Comparison of ENCODE assay signal across 9 cellular contexts in genomic region chr16:68445458-68445857, GRCh38. TPM values are rescaled to one million over a fixed set of nuclear protein-coding genes. Genes with fewer than 3 reads are reported as not detected.
DNase-seq lines count a peak whose midpoint lies in the region; ATAC-seq, FAIRE-seq and TF ChIP-seq lines count a peak whose summit lies in the region.
"Had no signal": no experiment of that assay in that cellular context is flagged by ENCODE, and none has a peak within 500 bp of the region (broad histone marks: within the 10 kb centered on the region; RNA-seq: fewer than 3 reads in every experiment).

No MANE protein-coding gene starts in this region.

- TF ChIP-seq EP300 in stomach (IDR thresholded peaks at IDR 0.05): no peak

- TF ChIP-seq CTCF in GM12865 (IDR thresholded peaks at IDR 0.05; ENCODE audit: insufficient read depth, low read depth, low read length, missing control alignments) (peak; percentile 79), glutamatergic neuron (IDR thresholded peaks at IDR 0.05; ENCODE audit: partially characterized antibody, unreplicated experiment) (peak; percentile 83), stomach (IDR thresholded peaks at IDR 0.05) (peak in 4 of 7 experiments; percentile 36 to 65 (median 46))

- intact Hi-C loops in stomach (cut with DNase I; ENCODE audit: low total_unique reads): loop anchor here (10.0 kb wide), 1 partner anchor 59 kb away; no protein-coding TSS in a partner anchor

- no peak for TF ChIP-seq POLR2A in stomach (IDR thresholded peaks at IDR 0.05)

- H3K27me3 ChIP-seq in stomach: peaks cover 0 to 32% (median 4%) of the 10 kb centered on the region in 3 donors

- no peak for FAIRE-seq in urothelium cell line (lab: Jason Lieb, UNC)

- H3K27ac Mint-ChIP-seq in glutamatergic neuron (ENCODE audit: unreplicated experiment): no peak overlapping the region

- H3K4me1 ChIP-seq in stomach: peaks cover 18 to 28% (median 26%) of the 10 kb centered on the region in 4 donors

- no peaks in the 10 kb centered on the region for H3K9me3 ChIP-seq in stomach

- H3K36me3 Mint-ChIP-seq in glutamatergic neuron (ENCODE audit: unreplicated experiment): no peaks in the 10 kb centered on the region
- no peaks in the 10 kb centered on the region for H3K36me3 Mint-ChIP-seq in activated T-cell treated with anti-CD3 and anti-CD28 coated beads, Interleukin-2, amount 50 U/mL, for 4 hours (ENCODE audit: insufficient read depth)

- no peak for ATAC-seq in activated T-cell treated with anti-CD3 and anti-CD28 coated beads, Interleukin-2, amount 50 U/mL, for 4 hours

- H3K4me3 ChIP-seq in GM12865 (ENCODE audit: low read depth, low read length) (no peak overlapping the region), stomach (no peak overlapping the region)

- 0% methylated on average over 1 of the region's 1 CpG for WGBS in stomach, 5 donors

- H3K4me3 Mint-ChIP-seq in glutamatergic neuron (ENCODE audit: unreplicated experiment): peak overlapping the region; percentile 39
- no peak overlapping the region for H3K4me3 Mint-ChIP-seq in activated T-cell treated with anti-CD3 and anti-CD28 coated beads, Interleukin-2, amount 50 U/mL, for 4 hours

- no peaks in the 10 kb centered on the region for H3K36me3 ChIP-seq in stomach

- H3K4me1 Mint-ChIP-seq in glutamatergic neuron (ENCODE audit: low read depth, unreplicated experiment): peaks cover 25% of the 10 kb centered on the region
- peaks cover 19% of the 10 kb centered on the region for H3K4me1 Mint-ChIP-seq in activated T-cell treated with anti-CD3 and anti-CD28 coated beads, Interleukin-2, amount 50 U/mL, for 4 hours (ENCODE audit: low read depth)

- peaks cover 4% of the 10 kb centered on the region for H3K27me3 Mint-ChIP-seq in glutamatergic neuron (ENCODE audit: unreplicated experiment)
- peaks cover 45% of the 10 kb centered on the region for H3K27me3 Mint-ChIP-seq in activated T-cell treated with anti-CD3 and anti-CD28 coated beads, Interleukin-2, amount 50 U/mL, for 4 hours (ENCODE audit: low read depth)

- H3K9me3 Mint-ChIP-seq in glutamatergic neuron (ENCODE audit: unreplicated experiment): peaks cover 7% of the 10 kb centered on the region
- no peaks in the 10 kb centered on the region for H3K9me3 Mint-ChIP-seq in activated T-cell treated with anti-CD3 and anti-CD28 coated beads, Interleukin-2, amount 50 U/mL, for 4 hours

- H3K27ac ChIP-seq in stomach: no peak overlapping the region
- H3K27ac ChIP-seq: epithelial cell of prostate had no signal

- DNase-seq in AG08396 (ENCODE audit: low spot score): peak; percentile 50
- DNase-seq in GM12865 (ENCODE audit: low read depth): peak; percentile 80
- DNase-seq in NCI-H187 treated with DMSO at 0.1 percent for 48 hours (lab: John Stamatoyannopoulos, UW): peak; percentile 66
- DNase-seq in SW480 (ENCODE audit: low spot score): peak; percentile 52
- DNase-seq in glutamatergic neuron: peak; percentile 75
- DNase-seq in stomach: peak; percentile 70
- DNase-seq in activated T-cell treated with anti-CD3 and anti-CD28 coated beads, Interleukin-2, amount 50 U/mL, for 4 hours: no peak
- no peak for DNase-seq in urothelium cell line (ENCODE audit: low spot score)

RNA-seq across cellular contexts. Expression of gene SMPD3, which starts 2.9 kb away (rescaled TPM):
- total RNA-seq in glutamatergic neuron (ENCODE audit: unreplicated experiment) (85.4 TPM), stomach (100 to 1,000 TPM in 1 of 5 donors, 10 to 100 TPM in 4; 34.3 to 110 (median 76.3) TPM)
- 1 to 10 TPM; 1.7 to 7.6 (median 3.2) TPM for polyA plus RNA-seq in stomach
- total RNA-seq in activated T-cell treated with anti-CD3 and anti-CD28 coated beads, Interleukin-2, amount 50 U/mL, for 4 hours: under 1 TPM; 0.24 to 0.71 (median 0.40) TPM

Comparison
In these comparisons a context has a peak if more than half of its experiments do, and no peak if none do; other contexts are left out.
1. DNase-seq: peak in AG08396 (single experiment), GM12865 (single experiment), NCI-H187 treated with DMSO at 0.1 percent for 48 hours (single experiment), SW480 (single experiment), glutamatergic neuron (single experiment) and stomach (single experiment); none in activated T-cell treated with anti-CD3 and anti-CD28 coated beads, Interleukin-2, amount 50 U/mL, for 4 hours (single experiment) and urothelium cell line (single experiment).
2. RNA of gene SMPD3, which starts 2.9 kb away (total RNA-seq): 85.4 TPM in glutamatergic neuron (single experiment) and 34.3 to 110 TPM in stomach; 0.24 to 0.71 TPM in activated T-cell treated with anti-CD3 and anti-CD28 coated beads, Interleukin-2, amount 50 U/mL, for 4 hours; every median in the first group is over 10 times any median in the second.
3. Peak in every context shown above with its lines, with median percentiles within 50 percentile points of each other: CTCF ChIP-seq.